ENCODE assay signal across 1 cellular context in genomic region chr11:115238802-115239201, GRCh38.
TF ChIP-seq lines count a peak whose summit lies in the region.

No MANE protein-coding gene starts in this region.

TF ChIP-seq in SK-N-SH treated with all-trans-retinoic acid at 6 μM for 48 hours, 23 proteins besides CTCF, POLR2A, EP300 and RAD21 (continued from another document):
- TF ChIP-seq, protein P1, sequence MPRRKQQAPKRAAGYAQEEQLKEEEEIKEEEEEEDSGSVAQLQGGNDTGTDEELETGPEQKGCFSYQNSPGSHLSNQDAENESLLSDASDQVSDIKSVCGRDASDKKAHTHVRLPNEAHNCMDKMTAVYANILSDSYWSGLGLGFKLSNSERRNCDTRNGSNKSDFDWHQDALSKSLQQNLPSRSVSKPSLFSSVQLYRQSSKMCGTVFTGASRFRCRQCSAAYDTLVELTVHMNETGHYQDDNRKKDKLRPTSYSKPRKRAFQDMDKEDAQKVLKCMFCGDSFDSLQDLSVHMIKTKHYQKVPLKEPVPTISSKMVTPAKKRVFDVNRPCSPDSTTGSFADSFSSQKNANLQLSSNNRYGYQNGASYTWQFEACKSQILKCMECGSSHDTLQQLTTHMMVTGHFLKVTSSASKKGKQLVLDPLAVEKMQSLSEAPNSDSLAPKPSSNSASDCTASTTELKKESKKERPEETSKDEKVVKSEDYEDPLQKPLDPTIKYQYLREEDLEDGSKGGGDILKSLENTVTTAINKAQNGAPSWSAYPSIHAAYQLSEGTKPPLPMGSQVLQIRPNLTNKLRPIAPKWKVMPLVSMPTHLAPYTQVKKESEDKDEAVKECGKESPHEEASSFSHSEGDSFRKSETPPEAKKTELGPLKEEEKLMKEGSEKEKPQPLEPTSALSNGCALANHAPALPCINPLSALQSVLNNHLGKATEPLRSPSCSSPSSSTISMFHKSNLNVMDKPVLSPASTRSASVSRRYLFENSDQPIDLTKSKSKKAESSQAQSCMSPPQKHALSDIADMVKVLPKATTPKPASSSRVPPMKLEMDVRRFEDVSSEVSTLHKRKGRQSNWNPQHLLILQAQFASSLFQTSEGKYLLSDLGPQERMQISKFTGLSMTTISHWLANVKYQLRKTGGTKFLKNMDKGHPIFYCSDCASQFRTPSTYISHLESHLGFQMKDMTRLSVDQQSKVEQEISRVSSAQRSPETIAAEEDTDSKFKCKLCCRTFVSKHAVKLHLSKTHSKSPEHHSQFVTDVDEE (CRISPR knock-in tag; IDR thresholded peaks at IDR 0.05), result no peak
- TF ChIP-seq, protein P2, sequence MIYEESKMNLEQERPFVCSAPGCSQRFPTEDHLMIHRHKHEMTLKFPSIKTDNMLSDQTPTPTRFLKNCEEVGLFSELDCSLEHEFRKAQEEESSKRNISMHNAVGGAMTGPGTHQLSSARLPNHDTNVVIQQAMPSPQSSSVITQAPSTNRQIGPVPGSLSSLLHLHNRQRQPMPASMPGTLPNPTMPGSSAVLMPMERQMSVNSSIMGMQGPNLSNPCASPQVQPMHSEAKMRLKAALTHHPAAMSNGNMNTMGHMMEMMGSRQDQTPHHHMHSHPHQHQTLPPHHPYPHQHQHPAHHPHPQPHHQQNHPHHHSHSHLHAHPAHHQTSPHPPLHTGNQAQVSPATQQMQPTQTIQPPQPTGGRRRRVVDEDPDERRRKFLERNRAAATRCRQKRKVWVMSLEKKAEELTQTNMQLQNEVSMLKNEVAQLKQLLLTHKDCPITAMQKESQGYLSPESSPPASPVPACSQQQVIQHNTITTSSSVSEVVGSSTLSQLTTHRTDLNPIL (CRISPR knock-in tag; IDR thresholded peaks at IDR 0.05; ENCODE audit: low read depth), result no peak
- no peak for TF ChIP-seq BACH2 (CRISPR knock-in tag; IDR thresholded peaks at IDR 0.05; ENCODE audit: borderline replicate concordance)
- TF ChIP-seq PPARA (CRISPR knock-in tag; IDR thresholded peaks at IDR 0.05; ENCODE audit: borderline replicate concordance), result no peak
- TF ChIP-seq ZNF70 (CRISPR knock-in tag; IDR thresholded peaks at IDR 0.05), result no peak
